In the genomic region with DNA sequence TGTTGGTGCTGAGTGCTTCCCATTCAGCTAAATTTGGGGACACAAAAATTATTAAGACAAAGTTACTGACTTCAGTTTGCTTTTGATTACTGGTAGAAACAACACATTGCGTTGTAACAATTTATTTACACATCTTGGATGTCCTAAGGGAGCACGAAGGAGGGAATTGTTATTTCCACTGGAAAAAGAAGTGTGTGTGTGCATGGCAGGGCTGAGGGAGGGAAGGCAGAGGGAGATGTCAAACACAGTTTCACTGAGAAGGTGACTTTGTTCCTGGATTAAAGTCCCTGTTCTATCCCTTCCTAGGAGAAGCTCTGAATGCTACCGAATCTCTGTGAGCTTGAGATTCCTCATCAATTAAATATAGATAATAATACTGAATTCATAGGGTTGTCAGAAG, we compare ENCODE assay signal across 32 cellular contexts. TPM values are rescaled to one million over a fixed set of nuclear protein-coding genes. Genes with fewer than 3 reads are reported as not detected.
"Had no signal": no experiment of that assay in that cellular context is flagged by ENCODE, and none has a peak within 500 bp of the region (broad histone marks: within the 10 kb centered on the region; RNA-seq: fewer than 3 reads in every experiment).

No MANE protein-coding gene starts in this region.

- H3K4me1 ChIP-seq: parathyroid adenoma, thyroid gland had no signal

- H3K9me3 ChIP-seq: left lung, lower lobe of right lung, neutrophil, stomach, testis, thyroid gland, transverse colon, upper lobe of left lung, vagina had no signal

- H3K27me3 ChIP-seq: testis, thyroid gland, vagina had no signal

- H3K4me3 ChIP-seq: left lung, lower lobe of right lung, neural progenitor cell, skin epidermis, stomach, testis, thyroid gland, transverse colon, upper lobe of left lung, vagina had no signal

- ATAC-seq: left colon; left lung; lower lobe of right lung; natural killer cell; right cardiac atrium; sciatic nerve; stimulated activated naive B cell treated with anti-CD40 and anti-IgM and Interleukin-4, amounts not matched to agents 10 μg/mL and 1 μg/mL and 100 μg/mL, for 72 hours; stimulated activated naive CD8-positive, alpha-beta T cell treated with anti-CD3 and anti-CD28 coated beads, Interleukin-15, Interleukin-2, amounts not matched to agents 100 U/mL and 50 U/mL, for 24 hours had no signal

- H3K27ac ChIP-seq: left lung, lower lobe of right lung, neural progenitor cell, neutrophil, parathyroid adenoma, skin epidermis, stomach, testis, thyroid gland, transverse colon, upper lobe of left lung, vagina had no signal

- H3K36me3 ChIP-seq: left lung, lower lobe of right lung, neural progenitor cell, neutrophil, stomach, thyroid gland, transverse colon, upper lobe of left lung, vagina had no signal

- DNase-seq: immature natural killer cell; kidney; left colon; left lung; lower lobe of right lung; mesendoderm; naive B cell; natural killer cell; nephron progenitor cell; occipital lobe; retina; right cardiac atrium; stimulated activated CD4-positive, alpha-beta T cell treated with anti-CD3 and anti-CD28 coated beads, Interleukin-12 subunit alpha, Interleukin-12 subunit beta, amount 100 ng/mL, for 4 hours; stimulated activated CD4-positive, alpha-beta T cell treated with anti-CD3 and anti-CD28 coated beads, Interleukin-15, amount 100 ng/mL, for 24 hours; stimulated activated CD4-positive, alpha-beta T cell treated with anti-CD3 and anti-CD28 coated beads, Interleukin-2, amount 100 ng/mL, for 24 hours; stimulated activated CD4-positive, alpha-beta T cell treated with anti-CD3 and anti-CD28 coated beads, Interleukin-4, amount 100 ng/mL, for 1 hour; stimulated activated naive B cell treated with anti-CD40 and anti-IgM and Interleukin-4, amounts not matched to agents 10 μg/mL and 1 μg/mL and 100 μg/mL, for 72 hours; stimulated activated naive CD8-positive, alpha-beta T cell treated with anti-CD3 and anti-CD28 coated beads, Interleukin-15, Interleukin-2, amounts not matched to agents 100 U/mL and 50 U/mL, for 24 hours; stomach; testis; thyroid gland; transverse colon; upper lobe of left lung had no signal

RNA-seq across cellular contexts. Expression of a gene that starts 3.8 kb away (rescaled TPM):
- total RNA-seq: left colon, mammary epithelial cell, osteocyte, pulmonary artery endothelial cell, vagina had no signal
